11 cellular contexts compared by ENCODE assay signal in genomic region chr14:61145903-61146411, GRCh38.
A peak's percentile ranks its signal among the peaks of the same experiment; 100 is the strongest.
DNase-seq lines count a peak whose midpoint lies in the region; ATAC-seq and TF ChIP-seq lines count a peak whose summit lies in the region.
"Had no signal": no experiment of that assay in that cellular context is flagged by ENCODE, and none has a peak within 500 bp of the region (broad histone marks: within the 10 kb centered on the region; RNA-seq: fewer than 3 reads in every experiment).

No MANE protein-coding gene starts in this region.

- TF ChIP-seq RAD21 in neural cell (conservative IDR thresholded peaks at IDR 0.05) = no peak

- H3K79me2 ChIP-seq in neural cell (replicated peaks; ENCODE audit: insufficient read depth, low read length) = no peaks in the 10 kb centered on the region

- H2AFZ ChIP-seq in neural cell (ENCODE audit: low read depth, low read length) = no peak overlapping the region

- peak overlapping the region in 40 of 59 donors; percentile 1 to 88 (median 54) for H3K27ac ChIP-seq in dorsolateral prefrontal cortex
- H3K27ac ChIP-seq in neural cell (ENCODE audit: low read length) = no peak overlapping the region
- H3K27ac ChIP-seq: body of pancreas had no signal

- H3K27me3 ChIP-seq in dorsolateral prefrontal cortex = no peaks in the 10 kb centered on the region
- H3K27me3 ChIP-seq in neural cell (ENCODE audit: insufficient read depth, low read depth, low read length) = peaks cover 2% of the 10 kb centered on the region
- H3K27me3 ChIP-seq: body of pancreas had no signal

- intact Hi-C loops in dorsolateral prefrontal cortex (cut with DNase I) = no loop called here

- no peaks in the 10 kb centered on the region for H3K36me3 ChIP-seq in neural cell (ENCODE audit: insufficient read depth, low read length)

- no peaks in the 10 kb centered on the region for H3K9me2 ChIP-seq in neural cell (ENCODE audit: insufficient read depth, low read length)

- H3K9ac ChIP-seq in neural cell (ENCODE audit: low read length) = no peak overlapping the region

- no peaks in the 10 kb centered on the region for H3K9me3 ChIP-seq in neural cell (ENCODE audit: low read length)

- H4K20me1 ChIP-seq in neural cell (ENCODE audit: insufficient read depth) = no peaks in the 10 kb centered on the region

- no peak overlapping the region for H3K4me2 ChIP-seq in neural cell (ENCODE audit: low read length)

- DNase-seq in AG08395 (ENCODE audit: low spot score) = peak; percentile 67
- peak; percentile 96 for DNase-seq in NCI-H2107 (lab: John Stamatoyannopoulos, UW)
- DNase-seq in dorsolateral prefrontal cortex = no peak
- no peak for DNase-seq in NOMO-1 treated with DMSO at 0.1 percent for 48 hours (lab: John Stamatoyannopoulos, UW; ENCODE audit: unreplicated experiment)
- DNase-seq in HuH-7 (ENCODE audit: low spot score) = no peak
- DNase-seq in GOT3 (lab: John Stamatoyannopoulos, UW) = no peak
- DNase-seq: activated CD4-positive, alpha-beta T cell treated with anti-CD3 and anti-CD28 coated beads for 1 hour; body of pancreas; left cardiac atrium had no signal

- no peak for ATAC-seq in GM19035 (IDR thresholded peaks at IDR 0.05; ENCODE audit: unreplicated experiment)
- ATAC-seq: body of pancreas had no signal

- no peaks in the 10 kb centered on the region for H3F3A ChIP-seq in neural cell (ENCODE audit: insufficient read depth, low read length, poor library complexity, severe bottlenecking)

- H3K4me3 ChIP-seq in dorsolateral prefrontal cortex = no peak overlapping the region
- peak overlapping the region; percentile 22 for H3K4me3 ChIP-seq in neural cell (ENCODE audit: low read length)
- H3K4me3 ChIP-seq: body of pancreas had no signal

- TF ChIP-seq CTCF in dorsolateral prefrontal cortex (IDR thresholded peaks at IDR 0.05 in 54 of 56, conservative IDR thresholded peaks at IDR 0.05 in 2 of 56; ENCODE audit: low read depth in 1 of 56, partially characterized antibody in 56 of 56) = no peak
- no peak for TF ChIP-seq CTCF in neural cell (IDR thresholded peaks at IDR 0.05; ENCODE audit: poor library complexity, severe bottlenecking)

- no peak for TF ChIP-seq EP300 in neural cell (conservative IDR thresholded peaks at IDR 0.05; ENCODE audit: poor library complexity, severe bottlenecking)

TF ChIP-seq in neural cell, 6 proteins besides CTCF, POLR2A, EP300 and RAD21:
- no peak for TF ChIP-seq EZH2 (IDR thresholded peaks at IDR 0.05; ENCODE audit: borderline replicate concordance, insufficient read depth, low read length, poor library complexity, severe bottlenecking)
- TF ChIP-seq TAF1 (IDR thresholded peaks at IDR 0.05; ENCODE audit: low read depth) = no peak
- TF ChIP-seq, protein P1, sequence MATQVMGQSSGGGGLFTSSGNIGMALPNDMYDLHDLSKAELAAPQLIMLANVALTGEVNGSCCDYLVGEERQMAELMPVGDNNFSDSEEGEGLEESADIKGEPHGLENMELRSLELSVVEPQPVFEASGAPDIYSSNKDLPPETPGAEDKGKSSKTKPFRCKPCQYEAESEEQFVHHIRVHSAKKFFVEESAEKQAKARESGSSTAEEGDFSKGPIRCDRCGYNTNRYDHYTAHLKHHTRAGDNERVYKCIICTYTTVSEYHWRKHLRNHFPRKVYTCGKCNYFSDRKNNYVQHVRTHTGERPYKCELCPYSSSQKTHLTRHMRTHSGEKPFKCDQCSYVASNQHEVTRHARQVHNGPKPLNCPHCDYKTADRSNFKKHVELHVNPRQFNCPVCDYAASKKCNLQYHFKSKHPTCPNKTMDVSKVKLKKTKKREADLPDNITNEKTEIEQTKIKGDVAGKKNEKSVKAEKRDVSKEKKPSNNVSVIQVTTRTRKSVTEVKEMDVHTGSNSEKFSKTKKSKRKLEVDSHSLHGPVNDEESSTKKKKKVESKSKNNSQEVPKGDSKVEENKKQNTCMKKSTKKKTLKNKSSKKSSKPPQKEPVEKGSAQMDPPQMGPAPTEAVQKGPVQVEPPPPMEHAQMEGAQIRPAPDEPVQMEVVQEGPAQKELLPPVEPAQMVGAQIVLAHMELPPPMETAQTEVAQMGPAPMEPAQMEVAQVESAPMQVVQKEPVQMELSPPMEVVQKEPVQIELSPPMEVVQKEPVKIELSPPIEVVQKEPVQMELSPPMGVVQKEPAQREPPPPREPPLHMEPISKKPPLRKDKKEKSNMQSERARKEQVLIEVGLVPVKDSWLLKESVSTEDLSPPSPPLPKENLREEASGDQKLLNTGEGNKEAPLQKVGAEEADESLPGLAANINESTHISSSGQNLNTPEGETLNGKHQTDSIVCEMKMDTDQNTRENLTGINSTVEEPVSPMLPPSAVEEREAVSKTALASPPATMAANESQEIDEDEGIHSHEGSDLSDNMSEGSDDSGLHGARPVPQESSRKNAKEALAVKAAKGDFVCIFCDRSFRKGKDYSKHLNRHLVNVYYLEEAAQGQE (IDR thresholded peaks at IDR 0.05; ENCODE audit: borderline replicate concordance) = no peak
- TF ChIP-seq POLR2AphosphoS5 (IDR thresholded peaks at IDR 0.05) = no peak
- TF ChIP-seq SMC3 (conservative IDR thresholded peaks at IDR 0.05; ENCODE audit: poor library complexity) = no peak

Comparison
In these comparisons a context has a peak if more than half of its experiments do, and no peak if none do; other contexts are left out.
1. DNase-seq: peak in AG08395 (single experiment) and NCI-H2107 (single experiment); none in dorsolateral prefrontal cortex (0 of 10), NOMO-1 treated with DMSO at 0.1 percent for 48 hours (single experiment), HuH-7 (single experiment) and GOT3 (single experiment).